In the genomic region with DNA sequence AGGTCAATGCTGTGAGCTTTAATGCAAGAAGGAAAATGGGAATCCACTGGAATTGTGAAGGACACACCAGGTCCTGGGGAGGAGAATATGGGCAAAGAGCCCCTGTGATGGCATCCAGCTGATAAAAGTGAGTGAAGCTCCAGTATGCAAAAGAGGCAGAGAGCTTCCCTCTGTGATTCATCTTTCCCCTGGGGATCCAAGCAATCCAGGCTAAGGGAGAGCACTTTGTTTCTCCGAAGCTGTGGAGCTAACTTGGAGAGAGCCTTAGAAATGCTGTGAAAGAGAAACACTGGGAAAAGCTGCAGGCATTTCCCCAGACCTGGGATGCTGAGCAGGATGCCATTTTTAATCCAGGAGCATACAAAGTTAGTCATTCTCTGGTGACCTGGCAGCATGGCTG, we compare ENCODE assay signal across 17 cellular contexts.
DNase-seq lines count a peak whose midpoint lies in the region; ATAC-seq lines count a peak whose summit lies in the region.
"Had no signal": no experiment of that assay in that cellular context is flagged by ENCODE, and none has a peak within 500 bp of the region (broad histone marks: within the 10 kb centered on the region; RNA-seq: fewer than 3 reads in every experiment).

No MANE protein-coding gene starts in this region.

- H3K27ac ChIP-seq in HUES64 (ENCODE audit: low read depth, low read length), result peak overlapping the region; percentile 58; the same call in 1 of the 2 replicates
- H3K27ac ChIP-seq: Peyer's patch, SK-N-MC had no signal

- POLR2A ChIA-PET in T-cell (lab: Charles Lee), result no interaction called here

- no peak for ATAC-seq in T-cell (replicated peaks in 1 of 4)
- ATAC-seq: HepG2, Right ventricle myocardium inferior had no signal

- CTCF ChIA-PET in T-cell (lab: Charles Lee), result no interaction called here

- H3K9ac ChIP-seq in HUES64 (ENCODE audit: low read depth, low read length), result no peak overlapping the region

- H3K27ac Mint-ChIP-seq in T-cell, result no peak overlapping the region
- H3K27ac Mint-ChIP-seq: B cell had no signal

- no peaks in the 10 kb centered on the region for H3K36me3 ChIP-seq in HUES64 (ENCODE audit: insufficient read depth, low read length)
- H3K36me3 ChIP-seq: Peyer's patch had no signal

- H3K27me3 Mint-ChIP-seq in T-cell, result no peaks in the 10 kb centered on the region
- H3K27me3 Mint-ChIP-seq: B cell had no signal

- DNase-seq in amniotic epithelial cell (ENCODE audit: low read depth) (peak; percentile 1), hepatic stellate cell (ENCODE audit: low spot score) (peak; percentile 10), T-cell (no peak), NCI-H2171 treated with DMSO at 0.1 percent for 48 hours (lab: John Stamatoyannopoulos, UW) (no peak), anterior cingulate cortex (lab: John Stamatoyannopoulos, UW) (no peak), NCI-H1417 treated with DMSO at 0.1 percent for 48 hours (lab: John Stamatoyannopoulos, UW) (no peak)
- DNase-seq: DMS79 treated with DMSO at 0.1 percent for 48 hours, KBM-7, NCI-H1436, NCI-H1930, NCI-H526, Peyer's patch had no signal

- no peaks in the 10 kb centered on the region for H3K4me1 Mint-ChIP-seq in T-cell
- H3K4me1 Mint-ChIP-seq: B cell had no signal

- 33% methylated on average over 1 of the region's 1 CpG for WGBS in HUES64

- H3K9me3 Mint-ChIP-seq in T-cell, result no peaks in the 10 kb centered on the region

- no peak overlapping the region for H3K4me3 Mint-ChIP-seq in T-cell
- H3K4me3 Mint-ChIP-seq: B cell had no signal

- no peak overlapping the region for H3K4me3 ChIP-seq in HUES64 (ENCODE audit: low read length)
- H3K4me3 ChIP-seq: Peyer's patch, SK-N-MC had no signal

- no peaks in the 10 kb centered on the region for H3K27me3 ChIP-seq in HUES64 (ENCODE audit: insufficient read depth, low read length)
- H3K27me3 ChIP-seq: Peyer's patch had no signal

- H3K9me3 ChIP-seq in HUES64 (ENCODE audit: insufficient read depth, low read depth, low read length), result no peaks in the 10 kb centered on the region
- H3K9me3 ChIP-seq: Peyer's patch had no signal

- no peaks in the 10 kb centered on the region for H3K36me3 Mint-ChIP-seq in T-cell

- no peaks in the 10 kb centered on the region for H3K4me1 ChIP-seq in HUES64 (ENCODE audit: insufficient read depth, low read length)
- H3K4me1 ChIP-seq: Peyer's patch had no signal

Comparison
In these comparisons a context has a peak if more than half of its experiments do, and no peak if none do; other contexts are left out.
1. DNase-seq: peak in amniotic epithelial cell (single experiment) and hepatic stellate cell (single experiment); none in T-cell (0 of 34), NCI-H2171 treated with DMSO at 0.1 percent for 48 hours (single experiment), anterior cingulate cortex (0 of 58) and NCI-H1417 treated with DMSO at 0.1 percent for 48 hours (single experiment).